In genomic region chr19:15250635-15250993, GRCh38 we compare ENCODE assay signal across 14 cellular contexts. TPM values are rescaled to one million over a fixed set of nuclear protein-coding genes. Genes with fewer than 3 reads are reported as not detected.
DNase-seq lines count a peak whose midpoint lies in the region; ATAC-seq and TF ChIP-seq lines count a peak whose summit lies in the region.
"Had no signal": no experiment of that assay in that cellular context is flagged by ENCODE, and none has a peak within 500 bp of the region (broad histone marks: within the 10 kb centered on the region; RNA-seq: fewer than 3 reads in every experiment).

No MANE protein-coding gene starts in this region.

- intact Hi-C loops in CD4-positive, alpha-beta T cell (cut with DNase I, micrococcal nuclease) = no loop called here

- no peak for TF ChIP-seq CTCF in RWPE1 (conservative IDR thresholded peaks at IDR 0.05; ENCODE audit: low read depth)
- no peak for TF ChIP-seq CTCF in CD4-positive, alpha-beta T cell (IDR thresholded peaks at IDR 0.05)

- H3K4me3 Mint-ChIP-seq in CD4-positive, alpha-beta T cell = no peak overlapping the region
- H3K4me3 Mint-ChIP-seq: activated CD8-positive, alpha-beta T cell treated with anti-CD3 and anti-CD28 coated beads, Interleukin-2, amount 10 ng/mL, durations not matched to agents 7 days and 5 days; activated naive CD8-positive, alpha-beta T cell treated with anti-CD3 and anti-CD28 coated beads, Interleukin-2, amount 50 U/mL, for 24 hours had no signal

- H3K4me1 Mint-ChIP-seq in CD4-positive, alpha-beta T cell (ENCODE audit: low read depth) = no peaks in the 10 kb centered on the region
- H3K4me1 Mint-ChIP-seq: activated naive CD8-positive, alpha-beta T cell treated with anti-CD3 and anti-CD28 coated beads, Interleukin-2, amount 50 U/mL, for 24 hours had no signal

- no peak overlapping the region for H3K4me3 ChIP-seq in duodenal mucosa (ENCODE audit: low read depth in 1 of 2, low read length in 2 of 2)
- no peak overlapping the region for H3K4me3 ChIP-seq in thymus (ENCODE audit: low read length)

- H3K9me3 ChIP-seq in duodenal mucosa (ENCODE audit: control insufficient read depth in 1 of 2, low read length in 2 of 2) (no peaks in the 10 kb centered on the region), thymus (ENCODE audit: control insufficient read depth) (no peaks in the 10 kb centered on the region)
- no peaks in the 10 kb centered on the region for H3K9me3 ChIP-seq in CD4-positive, alpha-beta T cell (ENCODE audit: control insufficient read depth, low read length)

- no peak for ATAC-seq in CD4-positive, alpha-beta T cell (ENCODE audit: poor library complexity)
- ATAC-seq: activated CD8-positive, alpha-beta T cell treated with anti-CD3 and anti-CD28 coated beads, Interleukin-2, amount 10 ng/mL, durations not matched to agents 7 days and 5 days; activated naive CD8-positive, alpha-beta T cell treated with anti-CD3 and anti-CD28 coated beads, Interleukin-2, amount 50 U/mL, for 24 hours; left colon had no signal

- H3K27ac Mint-ChIP-seq in CD4-positive, alpha-beta T cell = no peak overlapping the region
- H3K27ac Mint-ChIP-seq: activated CD8-positive, alpha-beta T cell treated with anti-CD3 and anti-CD28 coated beads, Interleukin-2, amount 10 ng/mL, durations not matched to agents 7 days and 5 days; activated naive CD8-positive, alpha-beta T cell treated with anti-CD3 and anti-CD28 coated beads, Interleukin-2, amount 50 U/mL, for 24 hours had no signal

- H3K36me3 ChIP-seq in duodenal mucosa (ENCODE audit: control insufficient read depth in 1 of 2, insufficient read depth in 2 of 2, low read length in 2 of 2) (peaks cover 49 to 93% of the 10 kb centered on the region in 2 donors), thymus (ENCODE audit: control insufficient read depth, insufficient read depth) (peaks cover 97% of the 10 kb centered on the region)

- peaks cover 85% of the 10 kb centered on the region for H3K36me3 Mint-ChIP-seq in CD4-positive, alpha-beta T cell (ENCODE audit: low read depth)

- H3K27me3 Mint-ChIP-seq in CD4-positive, alpha-beta T cell = no peaks in the 10 kb centered on the region
- H3K27me3 Mint-ChIP-seq: activated naive CD8-positive, alpha-beta T cell treated with anti-CD3 and anti-CD28 coated beads, Interleukin-2, amount 50 U/mL, for 24 hours had no signal

- H3K27ac ChIP-seq in RWPE1 (peak overlapping the region; percentile 97), duodenal mucosa (ENCODE audit: low read depth, low read length) (peak overlapping the region; percentile 28), thymus (ENCODE audit: low read depth) (peak overlapping the region; percentile 25)
- H3K27ac ChIP-seq in CD4-positive, alpha-beta T cell (ENCODE audit: low read depth, low read length) = no peak overlapping the region

- no peaks in the 10 kb centered on the region for H3K9me3 Mint-ChIP-seq in CD4-positive, alpha-beta T cell
- H3K9me3 Mint-ChIP-seq: activated naive CD8-positive, alpha-beta T cell treated with anti-CD3 and anti-CD28 coated beads, Interleukin-2, amount 50 U/mL, for 24 hours had no signal

- POLR2A ChIA-PET in RWPE1 (lab: Yijun Ruan, JAX; ENCODE audit: low non-redundant PET) = interaction anchor here (0.5 kb wide), 1 partner anchor 159 kb away, joined by 8 read pairs; no protein-coding TSS in a partner anchor
- POLR2A ChIA-PET in CD4-positive, alpha-beta T cell (lab: Charles Lee) = interaction anchor here (0.5 to 1.5 kb wide), 2 partner anchors 18 to 82 kb away, joined by 3 to 4 read pairs; partner anchors contain the start of gene EPHX3

- CTCF ChIA-PET in RWPE1 (lab: Yijun Ruan, JAX) = interaction anchor here (0.6 to 4.5 kb wide), 5 partner anchors 55 to 472 kb away, joined by 3 to 19 read pairs (median 3); no protein-coding TSS in a partner anchor
- CTCF ChIA-PET in CD4-positive, alpha-beta T cell (lab: Charles Lee) = no interaction called here

- no peak overlapping the region for H3K9ac ChIP-seq in duodenal mucosa (ENCODE audit: low read depth in 1 of 2, low read length in 2 of 2)

- 92% methylated on average over 1 of the region's 1 CpG for WGBS in thymus

- H3K4me1 ChIP-seq in duodenal mucosa (ENCODE audit: control insufficient read depth in 1 of 2, insufficient read depth in 2 of 2, low read length in 2 of 2) (peaks cover 40 to 47% of the 10 kb centered on the region in 2 donors), thymus (ENCODE audit: control insufficient read depth, insufficient read depth, low read length) (no peaks in the 10 kb centered on the region)

- DNase-seq in RWPE1 (ENCODE audit: low spot score) (no peak), myocyte (ENCODE audit: low read depth) (peak; percentile 54), amniotic stem cell (lab: John Stamatoyannopoulos, UW) (no peak)
- no peak for DNase-seq in activated CD8-positive, alpha-beta memory T cell treated with anti-CD3 and anti-CD28 coated beads, Interleukin-2, amount 50 U/mL, for 48 hours
- DNase-seq in CD4-positive, alpha-beta T cell = no peak
- DNase-seq in stimulated activated CD4-positive, alpha-beta T cell treated with anti-CD3 and anti-CD28 coated beads, Interleukin-4, amount 100 ng/mL, for 1 hour = no peak
- DNase-seq: activated CD8-positive, alpha-beta T cell treated with anti-CD3 and anti-CD28 coated beads, Interleukin-2, amount 10 ng/mL, durations not matched to agents 7 days and 5 days; activated naive CD8-positive, alpha-beta T cell treated with anti-CD3 and anti-CD28 coated beads, Interleukin-2, amount 50 U/mL, for 24 hours; DMS 273 treated with DMSO at 0.1 percent for 48 hours; left colon; NCI-H146; T-helper 2 cell had no signal

- H3K27me3 ChIP-seq in duodenal mucosa (ENCODE audit: control insufficient read depth in 1 of 2, insufficient read depth in 2 of 2, low read length in 2 of 2) (no peaks in the 10 kb centered on the region), thymus (ENCODE audit: control insufficient read depth, insufficient read depth) (no peaks in the 10 kb centered on the region)
- H3K27me3 ChIP-seq in CD4-positive, alpha-beta T cell (ENCODE audit: control insufficient read depth, insufficient read depth, low read length) = no peaks in the 10 kb centered on the region

RNA-seq across cellular contexts. Expression of gene EPHX3, which starts 18.4 kb away (rescaled TPM):
- 0.16 TPM in 1 of 2 replicates, not detected in the other for total RNA-seq in myocyte
- 0.14 TPM for polyA plus RNA-seq in myocyte (2012)
- polyA plus RNA-seq in thymus = 4.8 TPM
- not detected for total RNA-seq in CD4-positive, alpha-beta T cell

RNA-seq across cellular contexts. Expression of gene NOTCH3, which starts 49.8 kb away (rescaled TPM):
- total RNA-seq in myocyte = 76.1 and 159 TPM in 2 replicates
- polyA plus RNA-seq in myocyte (2012) = 29.4 TPM
- 11.3 TPM for polyA plus RNA-seq in thymus
- not detected for total RNA-seq in CD4-positive, alpha-beta T cell
- total RNA-seq: activated CD8-positive, alpha-beta T cell treated with anti-CD3 and anti-CD28 coated beads, Interleukin-2, amount 10 ng/mL, durations not matched to agents 7 days and 5 days had no signal

Comparison
In these comparisons a context has a peak if more than half of its experiments do, and no peak if none do; other contexts are left out.
1. RNA of gene NOTCH3, which starts 49.8 kb away (total RNA-seq): 76.1 to 159 TPM in myocyte; not detected in CD4-positive, alpha-beta T cell; every median in the first group is over 10 times any median in the second.